ENCODE assay signal across 11 cellular contexts in genomic region chr9:71796368-71796767, GRCh38. TPM values are rescaled to one million over a fixed set of nuclear protein-coding genes. Genes with fewer than 3 reads are reported as not detected.
DNase-seq lines count a peak whose midpoint lies in the region; ATAC-seq, FAIRE-seq and TF ChIP-seq lines count a peak whose summit lies in the region.
"Had no signal": no experiment of that assay in that cellular context is flagged by ENCODE, and none has a peak within 500 bp of the region (broad histone marks: within the 10 kb centered on the region; RNA-seq: fewer than 3 reads in every experiment).

No MANE protein-coding gene starts in this region.

- no peak for TF ChIP-seq RAD21 in HepG2 (CRISPR knock-in tag; IDR thresholded peaks at IDR 0.05)

- peaks cover 35% of the 10 kb centered on the region for H3K4me1 ChIP-seq in HepG2 (ENCODE audit: insufficient read depth, low read length)
- H3K4me1 ChIP-seq in right lobe of liver: peaks cover 0 to 8% (median 0%) of the 10 kb centered on the region in 4 donors

- intact Hi-C loops in HepG2 (cut with micrococcal nuclease; ENCODE audit: unreplicated experiment): no loop called here
- intact Hi-C loops in right lobe of liver (cut with DNase I): no loop called here

- H4K20me1 ChIP-seq in HepG2 (ENCODE audit: insufficient read depth, low read length): no peaks in the 10 kb centered on the region

- H3K79me2 ChIP-seq in HepG2 (ENCODE audit: insufficient read depth, low read length): no peaks in the 10 kb centered on the region

- H3K27me3 Mint-ChIP-seq in activated naive CD8-positive, alpha-beta T cell treated with anti-CD3 and anti-CD28 coated beads, Interleukin-2, amount 50 U/mL, for 24 hours: no peaks in the 10 kb centered on the region
- H3K27me3 Mint-ChIP-seq in stimulated activated naive CD8-positive, alpha-beta T cell treated with anti-CD3 and anti-CD28 coated beads, Interleukin-15, Interleukin-2, amounts not matched to agents 100 ng/mL and 50 ng/mL, for 24 hours: no peaks in the 10 kb centered on the region

- no peaks in the 10 kb centered on the region for H3K36me3 ChIP-seq in HepG2 (replicated peaks in 1 of 2; ENCODE audit: control insufficient read depth in 1 of 2, insufficient read depth in 2 of 2, low read length in 2 of 2)
- H3K36me3 ChIP-seq in right lobe of liver: no peaks in the 10 kb centered on the region
- H3K36me3 ChIP-seq: MG63 had no signal

- H3K27ac ChIP-seq in HepG2 (ENCODE audit: extremely low read length, insufficient read depth, low read length) (no peak overlapping the region), right lobe of liver (no peak overlapping the region)

- H3K4me1 Mint-ChIP-seq in activated naive CD8-positive, alpha-beta T cell treated with anti-CD3 and anti-CD28 coated beads, Interleukin-2, amount 50 U/mL, for 24 hours: peaks cover 61% of the 10 kb centered on the region
- peaks cover 62% of the 10 kb centered on the region for H3K4me1 Mint-ChIP-seq in stimulated activated naive CD8-positive, alpha-beta T cell treated with anti-CD3 and anti-CD28 coated beads, Interleukin-15, Interleukin-2, amounts not matched to agents 100 ng/mL and 50 ng/mL, for 24 hours (ENCODE audit: low read depth)

- no peak overlapping the region for H2AFZ ChIP-seq in HepG2 (ENCODE audit: low read length)

- BruUV-seq in HepG2 (replicated peaks; lab: Mats Ljungman, UMichigan): no TSS peak

- no peak overlapping the region for H3K4me2 ChIP-seq in HepG2 (ENCODE audit: low read depth, low read length)

- POLR2A ChIA-PET in HepG2 (lab: Yijun Ruan, JAX): no interaction called here

- H3K9me3 Mint-ChIP-seq in activated naive CD8-positive, alpha-beta T cell treated with anti-CD3 and anti-CD28 coated beads, Interleukin-2, amount 50 U/mL, for 24 hours: peaks cover 5% of the 10 kb centered on the region
- H3K9me3 Mint-ChIP-seq in stimulated activated naive CD8-positive, alpha-beta T cell treated with anti-CD3 and anti-CD28 coated beads, Interleukin-15, Interleukin-2, amounts not matched to agents 100 ng/mL and 50 ng/mL, for 24 hours: peaks cover 4% of the 10 kb centered on the region

- TF ChIP-seq CTCF in HepG2 (CRISPR knock-in tag; IDR thresholded peaks at IDR 0.05) (no peak), right lobe of liver (IDR thresholded peaks at IDR 0.05) (no peak)

- no peak overlapping the region for H3K4me3 Mint-ChIP-seq in activated naive CD8-positive, alpha-beta T cell treated with anti-CD3 and anti-CD28 coated beads, Interleukin-2, amount 50 U/mL, for 24 hours
- no peak overlapping the region for H3K4me3 Mint-ChIP-seq in stimulated activated naive CD8-positive, alpha-beta T cell treated with anti-CD3 and anti-CD28 coated beads, Interleukin-15, Interleukin-2, amounts not matched to agents 100 ng/mL and 50 ng/mL, for 24 hours

- DNase-seq in HepG2 (ENCODE audit: low spot score) (no peak), right lobe of liver (no peak), RCC 7860 (ENCODE audit: low spot score) (peak; percentile 46), NCI-H2029 treated with DMSO at 0.1 percent for 48 hours (lab: John Stamatoyannopoulos, UW) (no peak), GM03348 (ENCODE audit: low spot score) (no peak)
- DNase-seq in activated naive CD8-positive, alpha-beta T cell treated with anti-CD3 and anti-CD28 coated beads, Interleukin-2, amount 50 U/mL, for 24 hours: no peak
- DNase-seq: aorta, HCEC 1CT, MG63 had no signal

- H3K27ac Mint-ChIP-seq in activated naive CD8-positive, alpha-beta T cell treated with anti-CD3 and anti-CD28 coated beads, Interleukin-2, amount 50 U/mL, for 24 hours: peak overlapping the region; percentile 74
- H3K27ac Mint-ChIP-seq in stimulated activated naive CD8-positive, alpha-beta T cell treated with anti-CD3 and anti-CD28 coated beads, Interleukin-15, Interleukin-2, amounts not matched to agents 100 ng/mL and 50 ng/mL, for 24 hours: peak overlapping the region; percentile 83

- CTCF ChIA-PET in HepG2 (lab: Yijun Ruan, JAX; ENCODE audit: low intra/inter-chr PET ratio, low total read pairs): no interaction called here

- ATAC-seq in HepG2: no peak
- ATAC-seq in right lobe of liver: no peak
- ATAC-seq in activated naive CD8-positive, alpha-beta T cell treated with anti-CD3 and anti-CD28 coated beads, Interleukin-2, amount 50 U/mL, for 24 hours: peak; percentile 55
- no peak for ATAC-seq in GM19328 (IDR thresholded peaks at IDR 0.05; ENCODE audit: unreplicated experiment)

- FAIRE-seq in HepG2 (lab: Jason Lieb, UNC) (no peak), RCC 7860 (lab: Jason Lieb, UNC) (no peak)

- TF ChIP-seq EP300 in HepG2 (IDR thresholded peaks at IDR 0.05; ENCODE audit: low read depth in 2 of 2, low read length in 2 of 2): no peak
- TF ChIP-seq EP300 in HepG2 (CRISPR knock-in tag; IDR thresholded peaks at IDR 0.05; ENCODE audit: borderline replicate concordance): no peak

- H3K36me3 Mint-ChIP-seq in activated naive CD8-positive, alpha-beta T cell treated with anti-CD3 and anti-CD28 coated beads, Interleukin-2, amount 50 U/mL, for 24 hours (ENCODE audit: low read depth): peaks cover 2% of the 10 kb centered on the region
- H3K36me3 Mint-ChIP-seq in stimulated activated naive CD8-positive, alpha-beta T cell treated with anti-CD3 and anti-CD28 coated beads, Interleukin-15, Interleukin-2, amounts not matched to agents 100 ng/mL and 50 ng/mL, for 24 hours (ENCODE audit: low read depth): no peaks in the 10 kb centered on the region

- no peaks in the 10 kb centered on the region for H3K27me3 ChIP-seq in HepG2 (ENCODE audit: control insufficient read depth in 1 of 2, insufficient read depth in 2 of 2, low read length in 2 of 2)
- H3K27me3 ChIP-seq in right lobe of liver: no peaks in the 10 kb centered on the region
- H3K27me3 ChIP-seq: MG63 had no signal

- no peak overlapping the region for H3K4me3 ChIP-seq in HepG2 (replicated peaks in 1 of 3; ENCODE audit: insufficient read depth in 1 of 3, low read depth in 2 of 3, low read length in 3 of 3)
- no peak overlapping the region for H3K4me3 ChIP-seq in right lobe of liver
- H3K4me3 ChIP-seq: MG63 had no signal

- no peak overlapping the region for H3K9ac ChIP-seq in HepG2 (ENCODE audit: insufficient read depth, low read depth, low read length)

- in situ Hi-C loops in HepG2 (cut with HindIII; ENCODE audit: extremely low pct_ligation_motif_present, low pct_unique_long_range_greater_than_20kb): no loop called here

- no peak for TF ChIP-seq POLR2A in HepG2 (IDR thresholded peaks at IDR 0.05; ENCODE audit: insufficient read depth in 1 of 2, low read depth in 2 of 2, low read length in 2 of 2)
- TF ChIP-seq POLR2A in right lobe of liver (IDR thresholded peaks at IDR 0.05): no peak

- H3K9me3 ChIP-seq in HepG2 (ENCODE audit: low read length) (no peaks in the 10 kb centered on the region), right lobe of liver (no peaks in the 10 kb centered on the region)
- H3K9me3 ChIP-seq: MG63 had no signal

TF ChIP-seq in HepG2, 621 proteins besides CTCF, POLR2A, EP300 and RAD21 (continues in another document):
- no peak for TF ChIP-seq THAP9 (CRISPR knock-in tag; IDR thresholded peaks at IDR 0.05; ENCODE audit: borderline replicate concordance)

RNA-seq across cellular contexts. Expression of gene CEMIP2, which starts 28.1 kb away (rescaled TPM):
- total RNA-seq in HepG2 (2016; rRNA removed; fragmentation: Illumina TruSeq; extraction: Trizol) (52.7 and 94.3 TPM in 2 replicates), right lobe of liver (10 to 100 TPM; 40.9 to 92.8 (median 56.5) TPM)
- 12.3 and 13.8 TPM in 2 replicates for total RNA-seq in HepG2 (2016; cell fraction: cytosol; rRNA removed; fragmentation: Illumina TruSeq; extraction: Trizol; ENCODE audit: low read depth)
- 49.2 and 95.9 TPM in 2 replicates for total RNA-seq in HepG2 (2016; cell fraction: insoluble cytoplasmic fraction; rRNA removed; fragmentation: Illumina TruSeq; extraction: Trizol)
- total RNA-seq in HepG2 (2016; cell fraction: membrane; rRNA removed; fragmentation: Illumina TruSeq; extraction: Trizol): 24.9 and 26.3 TPM in 2 replicates
- 146 and 159 TPM in 2 replicates for total RNA-seq in HepG2 (2016; cell fraction: nucleus; rRNA removed; fragmentation: Illumina TruSeq; extraction: Trizol)
- 107 and 128 TPM in 2 replicates for polyA plus RNA-seq in HepG2 (2011; rRNA removed)
- polyA plus RNA-seq in HepG2 (2011; cell fraction: cytosol; rRNA removed): 103 and 138 TPM in 2 replicates
- 160 and 195 TPM in 2 replicates for polyA plus RNA-seq in HepG2 (2011; cell fraction: nucleus; rRNA removed)
- polyA plus RNA-seq in HepG2 (2012): 93.3 and 95.0 TPM in 2 replicates
- 3.4 and 3.5 TPM in 2 replicates for polyA plus RNA-seq in HepG2 (2016; cell fraction: cytosol; fragmentation: Illumina TruSeq; extraction: Trizol; ENCODE audit: low read depth)
- 42.2 and 43.3 TPM in 2 replicates for polyA plus RNA-seq in HepG2 (2016; cell fraction: insoluble cytoplasmic fraction; fragmentation: Illumina TruSeq; extraction: Trizol; ENCODE audit: low read depth)
- 8.1 and 10.3 TPM in 2 replicates for polyA plus RNA-seq in HepG2 (2016; cell fraction: membrane; fragmentation: Illumina TruSeq; extraction: Trizol; ENCODE audit: low read depth)
- polyA plus RNA-seq in HepG2 (2016; cell fraction: nucleus; fragmentation: Illumina TruSeq; extraction: Trizol; ENCODE audit: insufficient read depth, low read depth): 117 and 121 TPM in 2 replicates
- 52.0 and 515 TPM in 2 replicates for polyA minus RNA-seq in HepG2 (2011; rRNA and poly(A)+ RNA removed; ENCODE audit: low replicate concordance)
- 154 and 169 TPM in 2 replicates for polyA minus RNA-seq in HepG2 (2011; cell fraction: cytosol; rRNA and poly(A)+ RNA removed)
- 456 and 483 TPM in 2 replicates for polyA minus RNA-seq in HepG2 (2011; cell fraction: nucleus; rRNA and poly(A)+ RNA removed)
